ENCODE assay signal across 8 cellular contexts in genomic region chr19:55580628-55581144, GRCh38. TPM values are rescaled to one million over a fixed set of nuclear protein-coding genes. Genes with fewer than 3 reads are reported as not detected.
DNase-seq lines count a peak whose midpoint lies in the region; ATAC-seq and TF ChIP-seq lines count a peak whose summit lies in the region.

A gene with protein sequence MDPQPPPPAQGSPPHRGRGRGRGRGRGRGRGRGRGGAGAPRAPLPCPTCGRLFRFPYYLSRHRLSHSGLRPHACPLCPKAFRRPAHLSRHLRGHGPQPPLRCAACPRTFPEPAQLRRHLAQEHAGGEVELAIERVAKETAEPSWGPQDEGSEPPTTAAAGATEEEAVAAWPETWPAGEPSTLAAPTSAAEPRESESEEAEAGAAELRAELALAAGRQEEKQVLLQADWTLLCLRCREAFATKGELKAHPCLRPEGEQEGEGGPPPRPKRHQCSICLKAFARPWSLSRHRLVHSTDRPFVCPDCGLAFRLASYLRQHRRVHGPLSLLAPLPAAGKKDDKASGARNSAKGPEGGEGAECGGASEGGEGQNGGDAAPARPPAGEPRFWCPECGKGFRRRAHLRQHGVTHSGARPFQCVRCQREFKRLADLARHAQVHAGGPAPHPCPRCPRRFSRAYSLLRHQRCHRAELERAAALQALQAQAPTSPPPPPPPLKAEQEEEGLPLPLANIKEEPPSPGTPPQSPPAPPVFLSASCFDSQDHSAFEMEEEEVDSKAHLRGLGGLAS (minus strand): TSS chr19:55580848. CDS start chr19:55579639, 1,209 bp downstream.

- H3K4me3 Mint-ChIP-seq in IgD-negative memory B cell, result peak within 1 kb of the TSS; percentile 72 to 84 (median 80)

- H3K4me1 ChIP-seq in OCI-LY7 (ENCODE audit: insufficient read depth, low read length, poor library complexity, severe bottlenecking) (peaks cover 16% of the 10 kb centered on the region), muscle layer of colon (ENCODE audit: insufficient read depth, low read length) (peaks cover 18% of the 10 kb centered on the region)

- H3K4me3 ChIP-seq in OCI-LY7 (ENCODE audit: low read depth, low read length, poor library complexity, severe bottlenecking) (peak within 1 kb of the TSS; percentile 88), muscle layer of colon (ENCODE audit: low read depth in 1 of 2, low read length in 2 of 2) (peak within 1 kb of the TSS; percentile 81 to 91)

- peaks cover 6 to 21% (median 14%) of the 10 kb centered on the region in 3 donors for H3K4me1 Mint-ChIP-seq in IgD-negative memory B cell

- intact Hi-C loops in OCI-LY7 (cut with micrococcal nuclease; ENCODE audit: unreplicated experiment), result loop anchor here (2.0 kb wide), 1 partner anchor 18 kb away; the partner anchor contains the start of gene FIZ1

- peaks cover 7% of the 10 kb centered on the region for H3K36me3 Mint-ChIP-seq in IgD-negative memory B cell

- H3K9me3 Mint-ChIP-seq in IgD-negative memory B cell, result peaks cover 0 to 2% (median 0%) of the 10 kb centered on the region in 3 donors

- no peaks in the 10 kb centered on the region for H3K9me2 ChIP-seq in OCI-LY7 (ENCODE audit: insufficient read depth, low read length)

- no TSS peak for BruUV-seq in OCI-LY7 (replicated peaks; lab: Mats Ljungman, UMichigan)

- POLR2A ChIA-PET in OCI-LY7 (lab: Charles Lee), result interaction anchor here (0.7 kb wide), 1 partner anchor 310 kb away, joined by 3 read pairs; no protein-coding TSS in a partner anchor

- H3K27ac ChIP-seq in OCI-LY7 (ENCODE audit: low read depth, low read length, poor library complexity, severe bottlenecking), result peak within 1 kb of the TSS; percentile 49
- H3K27ac ChIP-seq in muscle layer of colon (ENCODE audit: low read depth, low read length), result peak within 1 kb of the TSS; percentile 90

- H3K27me3 ChIP-seq in muscle layer of colon (ENCODE audit: control insufficient read depth in 1 of 2, insufficient read depth in 2 of 2, low read length in 2 of 2), result no peaks in the 10 kb centered on the region

- peak within 1 kb of the TSS; percentile 86 for H2AFZ ChIP-seq in OCI-LY7 (ENCODE audit: low read length)

- peak within 1 kb of the TSS; percentile 91 for H3K4me2 ChIP-seq in OCI-LY7 (ENCODE audit: low read length)

- H3K36me3 ChIP-seq in OCI-LY7 (ENCODE audit: insufficient read depth, low read length), result peaks cover 19% of the 10 kb centered on the region
- H3K36me3 ChIP-seq in muscle layer of colon (ENCODE audit: insufficient read depth, low read length), result no peaks in the 10 kb centered on the region

- H3K9me3 ChIP-seq in OCI-LY7 (ENCODE audit: low read length) (no peaks in the 10 kb centered on the region), muscle layer of colon (ENCODE audit: low read length) (no peaks in the 10 kb centered on the region)

- H3K27ac Mint-ChIP-seq in IgD-negative memory B cell, result peak within 1 kb of the TSS; percentile 54 to 88 (median 79)

- CTCF ChIA-PET in OCI-LY7 (lab: Charles Lee; ENCODE audit: unreplicated experiment), result no interaction called here

- H3K27me3 Mint-ChIP-seq in IgD-negative memory B cell, result peaks cover 2% of the 10 kb centered on the region

- peak within 1 kb of the TSS; percentile 61 for H3K9ac ChIP-seq in muscle layer of colon (ENCODE audit: low read length)

- no peak for TF ChIP-seq CTCF in OCI-LY7 (conservative IDR thresholded peaks at IDR 0.05; ENCODE audit: low read length)

- peaks cover 4% of the 10 kb centered on the region; the same call in 1 of the 2 replicates for H4K20me1 ChIP-seq in OCI-LY7 (ENCODE audit: insufficient read depth, low read length)

- peak; percentile 89 for DNase-seq in EL
- peak; percentile 89 for DNase-seq in OCI-LY7 (ENCODE audit: low spot score)
- peak; percentile 76 for DNase-seq in activated T-cell treated with anti-CD3 and anti-CD28 coated beads, Interleukin-2, amount 50 U/mL, for 1 hour
- DNase-seq in stimulated activated CD8-positive, alpha-beta memory T cell treated with anti-CD3 and anti-CD28 coated beads, Interleukin-4, amount 100 ng/mL, for 24 hours (ENCODE audit: low read depth), result peak; percentile 70

- H3K79me2 ChIP-seq in OCI-LY7 (ENCODE audit: insufficient read depth, low read depth, low read length), result peaks cover 9% of the 10 kb centered on the region; the same call in 1 of the 2 replicates

- ATAC-seq in esophagus mucosa, result peak; percentile 76
- ATAC-seq in HG02884 (IDR thresholded peaks at IDR 0.05; ENCODE audit: unreplicated experiment), result no peak

RNA-seq across cellular contexts. Expression of the gene that starts here (rescaled TPM):
- 0.79 TPM for polyA plus RNA-seq in IgD-negative memory B cell
- total RNA-seq in OCI-LY7 (2014; rRNA removed; shearing (Covaris generic)), result 4.1 and 6.1 TPM in 2 replicates
- total RNA-seq in OCI-LY7 (2022) (11.1 and 11.6 TPM in 2 replicates), esophagus mucosa (3.4 TPM)
